Comparison of ENCODE assay signal across 18 cellular contexts in genomic region chr11:134625631-134626030, GRCh38.
DNase-seq lines count a peak whose midpoint lies in the region; ATAC-seq and TF ChIP-seq lines count a peak whose summit lies in the region.
"Had no signal": no experiment of that assay in that cellular context is flagged by ENCODE, and none has a peak within 500 bp of the region (broad histone marks: within the 10 kb centered on the region; RNA-seq: fewer than 3 reads in every experiment).

No MANE protein-coding gene starts in this region.

- H3K14ac ChIP-seq in IMR-90 (replicated peaks; ENCODE audit: low read depth, low read length): no peak overlapping the region

- no TSS peak for BruUV-seq in IMR-90 (replicated peaks; lab: Mats Ljungman, UMichigan)

- H3K27ac Mint-ChIP-seq in stimulated activated memory B cell treated with anti-CD40 and anti-IgM and Interleukin-4, amounts not matched to agents 10 μg/mL and 1 μg/mL and 100 μg/mL, for 72 hours: no peak overlapping the region
- H3K27ac Mint-ChIP-seq: B cell; CD4-positive, CD25-positive, alpha-beta regulatory T cell; CD8-positive, alpha-beta T cell had no signal

- H2BK120ac ChIP-seq in IMR-90 (ENCODE audit: low read depth, low read length): no peak overlapping the region

- H3K18ac ChIP-seq in IMR-90 (ENCODE audit: low read depth, low read length): no peak overlapping the region

- H4K8ac ChIP-seq in IMR-90 (ENCODE audit: low read depth in 2 of 2, low read length in 2 of 2): no peak overlapping the region

- ATAC-seq in IMR-90 (ENCODE audit: low read depth) (no peak), GM21423 (IDR thresholded peaks at IDR 0.05; ENCODE audit: unreplicated experiment) (no peak)
- ATAC-seq in stimulated activated memory B cell treated with anti-CD40 and anti-IgM and Interleukin-4, amounts not matched to agents 10 μg/mL and 1 μg/mL and 100 μg/mL, for 72 hours: peak; percentile 22
- ATAC-seq: CD8-positive, alpha-beta T cell had no signal

- no peak for TF ChIP-seq CTCF in IMR-90 (conservative IDR thresholded peaks at IDR 0.05; ENCODE audit: low read depth, low read length)
- TF ChIP-seq CTCF in coronary artery (IDR thresholded peaks at IDR 0.05): no peak

- CTCF ChIA-PET in IMR-90 (lab: Yijun Ruan, JAX): no interaction called here

- no peak overlapping the region for H3K4me2 ChIP-seq in IMR-90 (ENCODE audit: low read depth, low read length)
- H3K4me2 ChIP-seq: BLaER1 had no signal

- peak; percentile 25 for DNase-seq in activated CD8-positive, alpha-beta memory T cell treated with anti-CD3 and anti-CD28 coated beads, Interleukin-2, amount 50 U/mL, for 48 hours
- no peak for DNase-seq in activated CD8-positive, alpha-beta memory T cell treated with anti-CD3 and anti-CD28 coated beads for 24 hours
- DNase-seq in IMR-90: no peak
- DNase-seq in coronary artery (ENCODE audit: low spot score): no peak
- DNase-seq: Caco-2; CD4-positive, CD25-positive, alpha-beta regulatory T cell; DMS153; DND-41; GM23248; H7; HCEC 1CT had no signal

- dilution Hi-C loops in IMR-90 (cut with HindIII; ENCODE audit: low sequenced_read_pairs, unreplicated experiment): no loop called here

- intact Hi-C loops in IMR-90 (cut with micrococcal nuclease): no loop called here

- no peak overlapping the region for H3K27ac ChIP-seq in IMR-90 (ENCODE audit: insufficient read depth, low read length)
- H3K27ac ChIP-seq in coronary artery: no peak overlapping the region
- H3K27ac ChIP-seq: 22Rv1, BLaER1, C4-2B, GM23248 had no signal

- H3K9ac ChIP-seq in IMR-90 (ENCODE audit: low read depth, low read length): no peak overlapping the region
- H3K9ac ChIP-seq: BLaER1, GM23248 had no signal

- H3K56ac ChIP-seq in IMR-90 (ENCODE audit: extremely low read depth, insufficient read depth, low read length): no peak overlapping the region

- H2BK15ac ChIP-seq in IMR-90 (ENCODE audit: low read depth, low read length): no peak overlapping the region

- H3K9me1 ChIP-seq in IMR-90 (ENCODE audit: insufficient read depth, low read length): no peaks in the 10 kb centered on the region

- peaks cover 37% of the 10 kb centered on the region for H3K9me3 ChIP-seq in IMR-90 (ENCODE audit: control insufficient read depth, insufficient read depth, low read length)
- H3K9me3 ChIP-seq: BLaER1 had no signal

- peaks cover 14% of the 10 kb centered on the region for H3K27me3 Mint-ChIP-seq in stimulated activated memory B cell treated with anti-CD40 and anti-IgM and Interleukin-4, amounts not matched to agents 10 μg/mL and 1 μg/mL and 100 μg/mL, for 72 hours

- TF ChIP-seq POLR2A in IMR-90 (IDR thresholded peaks at IDR 0.05; ENCODE audit: low read depth, low read length): no peak

- no peak overlapping the region for H3K23ac ChIP-seq in IMR-90 (ENCODE audit: low read depth, low read length)

- POLR2A ChIA-PET in IMR-90 (lab: Charles Lee; ENCODE audit: unreplicated experiment): no interaction called here

- H3K36me3 ChIP-seq in IMR-90 (ENCODE audit: control insufficient read depth, insufficient read depth, low read length): no peaks in the 10 kb centered on the region
- H3K36me3 ChIP-seq: BLaER1 had no signal

- no peak overlapping the region for H4K5ac ChIP-seq in IMR-90 (ENCODE audit: low read depth, low read length)

- 50% methylated on average over 1 of the region's 3 CpGs; no CpG with 5 or more reads in 1 of the 2 experiments for WGBS in IMR-90 (ENCODE audit: extremely low coverage in 2 of 2, insufficient read length in 1 of 2), 2 experiments

- no peak overlapping the region for H2BK20ac ChIP-seq in IMR-90 (ENCODE audit: low read depth, low read length)

- no peak for TF ChIP-seq RAD21 in IMR-90 (IDR thresholded peaks at IDR 0.05; ENCODE audit: low read length)

- H3K4me3 ChIP-seq in IMR-90 (ENCODE audit: insufficient read depth, low read depth, low read length) (no peak overlapping the region), coronary artery (no peak overlapping the region)
- H3K4me3 ChIP-seq: BLaER1, GM23248 had no signal

- no peaks in the 10 kb centered on the region for H3K4me1 Mint-ChIP-seq in stimulated activated memory B cell treated with anti-CD40 and anti-IgM and Interleukin-4, amounts not matched to agents 10 μg/mL and 1 μg/mL and 100 μg/mL, for 72 hours
- H3K4me1 Mint-ChIP-seq: B cell; CD4-positive, CD25-positive, alpha-beta regulatory T cell had no signal

- no peaks in the 10 kb centered on the region for H4K20me1 ChIP-seq in IMR-90 (ENCODE audit: insufficient read depth, low read length)
- H4K20me1 ChIP-seq: BLaER1 had no signal

- H2AFZ ChIP-seq in IMR-90 (replicated peaks; ENCODE audit: low read length, poor library complexity): no peak overlapping the region
- H2AFZ ChIP-seq: GM23248 had no signal

- H3K79me1 ChIP-seq in IMR-90 (ENCODE audit: low read depth in 1 of 2, low read length in 2 of 2): no peaks in the 10 kb centered on the region

- H3K27me3 ChIP-seq in IMR-90 (ENCODE audit: control insufficient read depth, insufficient read depth, low read length): no peaks in the 10 kb centered on the region
- H3K27me3 ChIP-seq: BLaER1 had no signal

- no peak overlapping the region for H3K4me3 Mint-ChIP-seq in stimulated activated memory B cell treated with anti-CD40 and anti-IgM and Interleukin-4, amounts not matched to agents 10 μg/mL and 1 μg/mL and 100 μg/mL, for 72 hours
- H3K4me3 Mint-ChIP-seq: B cell; CD4-positive, CD25-positive, alpha-beta regulatory T cell; CD8-positive, alpha-beta T cell had no signal

- H3K4me1 ChIP-seq in IMR-90 (ENCODE audit: control insufficient read depth, insufficient read depth, low read length): no peaks in the 10 kb centered on the region
- H3K4me1 ChIP-seq: BLaER1, Caco-2 had no signal

- H4K91ac ChIP-seq in IMR-90 (ENCODE audit: insufficient read depth, low read depth, low read length): no peak overlapping the region

- H3K4ac ChIP-seq in IMR-90 (ENCODE audit: low read depth, low read length): no peak overlapping the region

- H2AK5ac ChIP-seq in IMR-90 (ENCODE audit: low read depth, low read length): no peak overlapping the region

- H3K36me3 Mint-ChIP-seq in stimulated activated memory B cell treated with anti-CD40 and anti-IgM and Interleukin-4, amounts not matched to agents 10 μg/mL and 1 μg/mL and 100 μg/mL, for 72 hours: no peaks in the 10 kb centered on the region
- H3K36me3 Mint-ChIP-seq: CD4-positive, CD25-positive, alpha-beta regulatory T cell; CD8-positive, alpha-beta T cell had no signal

- H2BK5ac ChIP-seq in IMR-90 (ENCODE audit: low read depth, low read length, poor library complexity, severe bottlenecking): no peak overlapping the region

- peak overlapping the region; percentile 35 for H2AK9ac ChIP-seq in IMR-90 (replicated peaks; ENCODE audit: low read depth, low read length, poor library complexity)

- no peaks in the 10 kb centered on the region for H3K9me3 Mint-ChIP-seq in stimulated activated memory B cell treated with anti-CD40 and anti-IgM and Interleukin-4, amounts not matched to agents 10 μg/mL and 1 μg/mL and 100 μg/mL, for 72 hours
- H3K9me3 Mint-ChIP-seq: CD4-positive, CD25-positive, alpha-beta regulatory T cell; CD8-positive, alpha-beta T cell had no signal

- in situ Hi-C loops in IMR-90 (cut with MboI; ENCODE audit: low sequenced_read_pairs): no loop called here

TF ChIP-seq in IMR-90, 13 proteins besides CTCF, POLR2A, EP300 and RAD21:
- no peak for TF ChIP-seq RFX5 (IDR thresholded peaks at IDR 0.05; ENCODE audit: low read depth, low read length)
- no peak for TF ChIP-seq SMC3 (IDR thresholded peaks at IDR 0.05; ENCODE audit: low read depth, low read length)
- TF ChIP-seq MAFK (IDR thresholded peaks at IDR 0.05; ENCODE audit: low read depth, low read length): no peak
- TF ChIP-seq BHLHE40 (IDR thresholded peaks at IDR 0.05; ENCODE audit: low read depth, low read length): no peak
- no peak for TF ChIP-seq CHD1 (IDR thresholded peaks at IDR 0.05; ENCODE audit: low read depth, low read length)
- TF ChIP-seq, protein P1, sequence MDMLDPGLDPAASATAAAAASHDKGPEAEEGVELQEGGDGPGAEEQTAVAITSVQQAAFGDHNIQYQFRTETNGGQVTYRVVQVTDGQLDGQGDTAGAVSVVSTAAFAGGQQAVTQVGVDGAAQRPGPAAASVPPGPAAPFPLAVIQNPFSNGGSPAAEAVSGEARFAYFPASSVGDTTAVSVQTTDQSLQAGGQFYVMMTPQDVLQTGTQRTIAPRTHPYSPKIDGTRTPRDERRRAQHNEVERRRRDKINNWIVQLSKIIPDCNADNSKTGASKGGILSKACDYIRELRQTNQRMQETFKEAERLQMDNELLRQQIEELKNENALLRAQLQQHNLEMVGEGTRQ (IDR thresholded peaks at IDR 0.05; ENCODE audit: low read depth, low read length): no peak
- TF ChIP-seq CEBPB (IDR thresholded peaks at IDR 0.05; ENCODE audit: low read depth, low read length): no peak
- TF ChIP-seq FOS (IDR thresholded peaks at IDR 0.05; ENCODE audit: low read depth, low read length): no peak
- TF ChIP-seq, protein P2, sequence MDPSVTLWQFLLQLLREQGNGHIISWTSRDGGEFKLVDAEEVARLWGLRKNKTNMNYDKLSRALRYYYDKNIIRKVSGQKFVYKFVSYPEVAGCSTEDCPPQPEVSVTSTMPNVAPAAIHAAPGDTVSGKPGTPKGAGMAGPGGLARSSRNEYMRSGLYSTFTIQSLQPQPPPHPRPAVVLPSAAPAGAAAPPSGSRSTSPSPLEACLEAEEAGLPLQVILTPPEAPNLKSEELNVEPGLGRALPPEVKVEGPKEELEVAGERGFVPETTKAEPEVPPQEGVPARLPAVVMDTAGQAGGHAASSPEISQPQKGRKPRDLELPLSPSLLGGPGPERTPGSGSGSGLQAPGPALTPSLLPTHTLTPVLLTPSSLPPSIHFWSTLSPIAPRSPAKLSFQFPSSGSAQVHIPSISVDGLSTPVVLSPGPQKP (IDR thresholded peaks at IDR 0.05; ENCODE audit: borderline replicate concordance, low read depth, low read length): no peak
- TF ChIP-seq MAZ (IDR thresholded peaks at IDR 0.05; ENCODE audit: borderline replicate concordance, low read depth, low read length): no peak
- no peak for TF ChIP-seq MXI1 (IDR thresholded peaks at IDR 0.05; ENCODE audit: borderline replicate concordance, low read depth, low read length)
- no peak for TF ChIP-seq RCOR1 (IDR thresholded peaks at IDR 0.05; ENCODE audit: insufficient replicate concordance, low read length)
- TF ChIP-seq NFE2L2 (IDR thresholded peaks at IDR 0.05; ENCODE audit: low read depth, low read length): no peak
